Comparison of ENCODE assay signal across 16 cellular contexts in genomic region chr10:62183857-62184805, GRCh38.
A peak's percentile ranks its signal among the peaks of the same experiment; 100 is the strongest.
DNase-seq lines count a peak whose midpoint lies in the region; ATAC-seq and TF ChIP-seq lines count a peak whose summit lies in the region.
"Had no signal": no experiment of that assay in that cellular context is flagged by ENCODE, and none has a peak within 500 bp of the region (broad histone marks: within the 10 kb centered on the region; RNA-seq: fewer than 3 reads in every experiment).

No MANE protein-coding gene starts in this region.

- CTCF ChIA-PET in OCI-LY7 (lab: Charles Lee; ENCODE audit: unreplicated experiment), result no interaction called here
- CTCF ChIA-PET in HEK293T (lab: Yijun Ruan, JAX), result no interaction called here

- no peaks in the 10 kb centered on the region for H3K27me3 Mint-ChIP-seq in activated naive CD8-positive, alpha-beta T cell treated with anti-CD3 and anti-CD28 coated beads, Interleukin-2, amount 50 U/mL, for 24 hours

- H3K36me3 ChIP-seq in OCI-LY7 (ENCODE audit: insufficient read depth, low read length) (peaks cover 12% of the 10 kb centered on the region), upper lobe of right lung (no peaks in the 10 kb centered on the region), heart left ventricle (no peaks in the 10 kb centered on the region)
- H3K36me3 ChIP-seq: BE2C had no signal

- intact Hi-C loops in OCI-LY7 (cut with micrococcal nuclease; ENCODE audit: unreplicated experiment), result no loop called here
- intact Hi-C loops in upper lobe of right lung (cut with DNase I), result no loop called here
- intact Hi-C loops in heart left ventricle (cut with DNase I), result no loop called here

- H3K27ac ChIP-seq in OCI-LY7 (ENCODE audit: low read depth, low read length, poor library complexity, severe bottlenecking) (no peak overlapping the region), upper lobe of right lung (no peak overlapping the region), heart left ventricle (peak overlapping the region in 1 of 12 donors; percentile 22)

- TF ChIP-seq CTCF in OCI-LY7 (conservative IDR thresholded peaks at IDR 0.05; ENCODE audit: low read length) (no peak), upper lobe of right lung (IDR thresholded peaks at IDR 0.05) (no peak), heart left ventricle (IDR thresholded peaks at IDR 0.05) (no peak)

- H3K9me3 ChIP-seq in OCI-LY7 (ENCODE audit: low read length) (no peaks in the 10 kb centered on the region), upper lobe of right lung (no peaks in the 10 kb centered on the region), heart left ventricle (peaks cover 0 to 3% (median 0%) of the 10 kb centered on the region in 12 donors)
- H3K9me3 ChIP-seq: BE2C, mucosa of descending colon had no signal

- WGBS in heart left ventricle, 4 donors, result 92 to 94% (median 93%) methylated on average over 5 of the region's 5 CpGs

- H2AFZ ChIP-seq in OCI-LY7 (ENCODE audit: low read length), result no peak overlapping the region

- peak; percentile 31 for ATAC-seq in activated naive CD8-positive, alpha-beta T cell treated with anti-CD3 and anti-CD28 coated beads, Interleukin-2, amount 50 U/mL, for 24 hours
- ATAC-seq in upper lobe of right lung (peak; percentile 25), heart left ventricle (no peak)

- peak overlapping the region; percentile 98 for H3K27ac Mint-ChIP-seq in activated naive CD8-positive, alpha-beta T cell treated with anti-CD3 and anti-CD28 coated beads, Interleukin-2, amount 50 U/mL, for 24 hours

- peaks cover 19% of the 10 kb centered on the region for H3K9me3 Mint-ChIP-seq in activated naive CD8-positive, alpha-beta T cell treated with anti-CD3 and anti-CD28 coated beads, Interleukin-2, amount 50 U/mL, for 24 hours

- POLR2A ChIA-PET in OCI-LY7 (lab: Charles Lee), result interaction anchor here (0.6 to 1.3 kb wide), 4 partner anchors 11 to 140 kb away, joined by 3 to 4 read pairs (median 3); no protein-coding TSS in a partner anchor
- POLR2A ChIA-PET in HEK293T (lab: Yijun Ruan, JAX), result no interaction called here

- H3K9me2 ChIP-seq in OCI-LY7 (ENCODE audit: insufficient read depth, low read length), result no peaks in the 10 kb centered on the region

- peaks cover 80% of the 10 kb centered on the region for H3K4me1 Mint-ChIP-seq in activated naive CD8-positive, alpha-beta T cell treated with anti-CD3 and anti-CD28 coated beads, Interleukin-2, amount 50 U/mL, for 24 hours

- peak; percentile 30 for DNase-seq in stimulated activated CD4-positive, alpha-beta T cell treated with anti-CD3 and anti-CD28 coated beads, Interleukin-1b, Interleukin-23, amount 100 ng/mL, for 48 hours
- DNase-seq in stimulated activated CD4-positive, alpha-beta T cell treated with anti-CD3 and anti-CD28 coated beads, Interleukin-2, amount 100 ng/mL, for 48 hours, result no peak
- DNase-seq in OCI-LY7 (ENCODE audit: low spot score), result no peak
- no peak for DNase-seq in activated naive CD8-positive, alpha-beta T cell treated with anti-CD3 and anti-CD28 coated beads, Interleukin-2, amount 50 U/mL, for 24 hours
- no peak for DNase-seq in upper lobe of right lung
- no peak for DNase-seq in heart left ventricle
- no peak for DNase-seq in HEK293T (ENCODE audit: extremely low spot score)
- DNase-seq in HCEC 1CT, result no peak
- DNase-seq: BE2C; effector CD8-positive, alpha-beta T cell; foreskin melanocyte; kidney; NCI-H1048; NCI-H226; posterior cingulate gyrus had no signal

- peaks cover 23% of the 10 kb centered on the region for H3K36me3 Mint-ChIP-seq in activated naive CD8-positive, alpha-beta T cell treated with anti-CD3 and anti-CD28 coated beads, Interleukin-2, amount 50 U/mL, for 24 hours (ENCODE audit: low read depth)

- BruUV-seq in OCI-LY7 (replicated peaks; lab: Mats Ljungman, UMichigan), result no TSS peak

- H3K4me3 ChIP-seq in OCI-LY7 (ENCODE audit: low read depth, low read length, poor library complexity, severe bottlenecking), result no peak overlapping the region
- no peak overlapping the region for H3K4me3 ChIP-seq in upper lobe of right lung
- no peak overlapping the region for H3K4me3 ChIP-seq in heart left ventricle
- H3K4me3 ChIP-seq: mucosa of descending colon had no signal

- H3K4me1 ChIP-seq in OCI-LY7 (ENCODE audit: insufficient read depth, low read length, poor library complexity, severe bottlenecking), result peaks cover 8% of the 10 kb centered on the region
- H3K4me1 ChIP-seq in upper lobe of right lung, result no peaks in the 10 kb centered on the region
- peaks cover 0 to 9% (median 0%) of the 10 kb centered on the region in 12 donors for H3K4me1 ChIP-seq in heart left ventricle
- H3K4me1 ChIP-seq: BE2C had no signal

- 0 out of 2 replicates have a peak overlapping the region, but pooled peaks have one; percentile 10 for H3K4me2 ChIP-seq in OCI-LY7 (ENCODE audit: low read length)

- peak overlapping the region; percentile 51 for H3K4me3 Mint-ChIP-seq in activated naive CD8-positive, alpha-beta T cell treated with anti-CD3 and anti-CD28 coated beads, Interleukin-2, amount 50 U/mL, for 24 hours

- H3K79me2 ChIP-seq in OCI-LY7 (ENCODE audit: insufficient read depth, low read depth, low read length), result no peaks in the 10 kb centered on the region

- H3K27me3 ChIP-seq in upper lobe of right lung (no peaks in the 10 kb centered on the region), heart left ventricle (no peaks in the 10 kb centered on the region)
- H3K27me3 ChIP-seq: BE2C had no signal

- no peak for TF ChIP-seq POLR2A in heart left ventricle (IDR thresholded peaks at IDR 0.05)

- H4K20me1 ChIP-seq in OCI-LY7 (ENCODE audit: insufficient read depth, low read length), result no peaks in the 10 kb centered on the region

TF ChIP-seq in HEK293T, 16 proteins besides CTCF, POLR2A, EP300 and RAD21:
- TF ChIP-seq HDGF (IDR thresholded peaks at IDR 0.05; ENCODE audit: borderline replicate concordance) (no peak), FOXK2 (IDR thresholded peaks at IDR 0.05) (no peak), PKNOX1 (IDR thresholded peaks at IDR 0.05) (no peak), NFRKB (IDR thresholded peaks at IDR 0.05) (no peak), TARDBP (IDR thresholded peaks at IDR 0.05) (no peak), ELF4 (IDR thresholded peaks at IDR 0.05) (no peak), CTBP1 (IDR thresholded peaks at IDR 0.05; ENCODE audit: borderline replicate concordance) (no peak), SP1 (IDR thresholded peaks at IDR 0.05) (no peak), ZNF384 (IDR thresholded peaks at IDR 0.05) (no peak)

Comparison
In these comparisons a context has a peak if more than half of its experiments do, and no peak if none do; other contexts are left out.
1. ATAC-seq: peak in activated naive CD8-positive, alpha-beta T cell treated with anti-CD3 and anti-CD28 coated beads, Interleukin-2, amount 50 U/mL, for 24 hours (single experiment) and upper lobe of right lung (single experiment); none in heart left ventricle (0 of 4).